Comparison of ENCODE assay signal across 8 cellular contexts in the genomic region with DNA sequence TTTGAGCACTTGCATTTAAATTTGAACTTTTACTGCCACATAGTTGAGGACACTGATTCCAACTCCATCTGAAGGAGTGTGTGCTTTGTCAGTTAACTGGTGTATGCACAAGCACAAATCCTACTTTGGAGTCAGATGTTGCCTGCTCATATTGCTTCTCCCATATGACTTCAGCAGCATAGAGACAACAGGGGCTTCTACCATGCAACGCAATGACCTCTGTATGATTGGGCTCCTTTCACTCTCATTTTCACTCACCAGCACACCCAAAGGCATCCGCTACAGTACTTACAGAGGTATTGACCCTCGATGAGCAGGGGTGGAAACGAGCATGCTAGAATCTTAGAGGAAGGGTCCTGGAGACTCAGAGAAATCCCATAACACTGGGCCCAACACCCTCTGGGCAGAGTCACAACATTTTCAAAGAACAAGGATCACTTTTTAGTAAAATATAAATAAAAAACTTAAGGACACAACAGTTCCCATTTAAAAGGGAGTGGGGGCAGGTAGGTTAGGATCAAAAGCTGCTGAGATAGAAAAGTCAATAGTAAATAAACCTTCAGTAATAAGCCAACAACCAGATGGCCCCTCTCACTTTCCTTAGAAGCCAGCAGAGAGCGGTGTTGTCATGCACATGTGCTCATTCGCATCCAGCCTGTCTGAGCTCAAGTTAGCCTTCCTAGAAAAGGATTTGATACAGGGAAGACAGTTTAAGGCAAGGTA.
DNase-seq lines count a peak whose midpoint lies in the region; ATAC-seq and TF ChIP-seq lines count a peak whose summit lies in the region.

No MANE protein-coding gene starts in this region.

- H3K27ac Mint-ChIP-seq in activated naive CD4-positive, alpha-beta T cell treated with anti-CD3 and anti-CD28 coated beads for 36 hours, result no peak overlapping the region

- CTCF ChIA-PET in activated naive CD4-positive, alpha-beta T cell treated with anti-CD3 and anti-CD28 coated beads for 36 hours (lab: Charles Lee), result no interaction called here

- peak; percentile 14 for DNase-seq in activated naive CD4-positive, alpha-beta T cell treated with anti-CD3 and anti-CD28 coated beads for 36 hours
- no peak for DNase-seq in activated naive CD4-positive, alpha-beta T cell (lab: John Stamatoyannopoulos, UW)
- DNase-seq in NCI-H524 (lab: John Stamatoyannopoulos, UW), result peak; percentile 25 to 76
- peak; percentile 46 to 61 (median 54) for DNase-seq in body of pancreas
- peak; percentile 79 for DNase-seq in iPS-NIHi11 (ENCODE audit: low spot score)
- no peak for DNase-seq in suprapubic skin (ENCODE audit: low spot score in 2 of 2)
- no peak for DNase-seq in T1000 (lab: John Stamatoyannopoulos, UW)

- no peaks in the 10 kb centered on the region for H3K9me3 ChIP-seq in body of pancreas
- no peaks in the 10 kb centered on the region for H3K9me3 ChIP-seq in suprapubic skin

- H3K4me1 ChIP-seq in body of pancreas, result no peaks in the 10 kb centered on the region
- no peaks in the 10 kb centered on the region for H3K4me1 ChIP-seq in suprapubic skin

- intact Hi-C loops in activated naive CD4-positive, alpha-beta T cell treated with anti-CD3 and anti-CD28 coated beads for 36 hours (cut with micrococcal nuclease), result loop anchor here (2.0 to 5.0 kb wide), 2 partner anchors 485 to 851 kb away; no protein-coding TSS in a partner anchor
- intact Hi-C loops in body of pancreas (cut with DNase I), result loop anchor here (10.0 kb wide), 1 partner anchor 1099 kb away; no protein-coding TSS in a partner anchor

- ATAC-seq in HG03442 (IDR thresholded peaks at IDR 0.05; ENCODE audit: unreplicated experiment) (peak; percentile 73), body of pancreas (peak; percentile 68)

- H3K27me3 ChIP-seq in body of pancreas (no peaks in the 10 kb centered on the region), suprapubic skin (no peaks in the 10 kb centered on the region)

- no peak overlapping the region for H3K27ac ChIP-seq in body of pancreas
- no peak overlapping the region for H3K27ac ChIP-seq in suprapubic skin

- no peaks in the 10 kb centered on the region for H3K36me3 Mint-ChIP-seq in activated naive CD4-positive, alpha-beta T cell treated with anti-CD3 and anti-CD28 coated beads for 36 hours (ENCODE audit: low read depth)

- no peak for TF ChIP-seq EP300 in suprapubic skin (IDR thresholded peaks at IDR 0.05)

- H3K4me1 Mint-ChIP-seq in activated naive CD4-positive, alpha-beta T cell treated with anti-CD3 and anti-CD28 coated beads for 36 hours (ENCODE audit: low read depth), result no peaks in the 10 kb centered on the region

- TF ChIP-seq POLR2A in body of pancreas (IDR thresholded peaks at IDR 0.05) (no peak), suprapubic skin (IDR thresholded peaks at IDR 0.05) (no peak)

- no peaks in the 10 kb centered on the region for H3K36me3 ChIP-seq in body of pancreas (replicated peaks in 1 of 2; ENCODE audit: insufficient read depth in 1 of 2, low read depth in 2 of 2)
- H3K36me3 ChIP-seq in suprapubic skin, result no peaks in the 10 kb centered on the region

- no peaks in the 10 kb centered on the region for H3K9me3 Mint-ChIP-seq in activated naive CD4-positive, alpha-beta T cell treated with anti-CD3 and anti-CD28 coated beads for 36 hours

- no peak overlapping the region for H3K4me3 Mint-ChIP-seq in activated naive CD4-positive, alpha-beta T cell treated with anti-CD3 and anti-CD28 coated beads for 36 hours

- TF ChIP-seq CTCF in body of pancreas (IDR thresholded peaks at IDR 0.05) (peak; percentile 31 to 75 (median 64)), suprapubic skin (IDR thresholded peaks at IDR 0.05) (peak; percentile 41 to 51)

- WGBS in body of pancreas, 2 donors, result 22 to 33% methylated on average over 6 of the region's 6 CpGs
- 56% methylated on average over 6 of the region's 6 CpGs for WGBS in suprapubic skin

- H3K4me3 ChIP-seq in body of pancreas, result no peak overlapping the region
- H3K4me3 ChIP-seq in suprapubic skin, result no peak overlapping the region

- peaks cover 8% of the 10 kb centered on the region for H3K27me3 Mint-ChIP-seq in activated naive CD4-positive, alpha-beta T cell treated with anti-CD3 and anti-CD28 coated beads for 36 hours (ENCODE audit: low read depth)

Comparison
In these comparisons a context has a peak if more than half of its experiments do, and no peak if none do; other contexts are left out.
1. DNase-seq: peak in activated naive CD4-positive, alpha-beta T cell treated with anti-CD3 and anti-CD28 coated beads for 36 hours (single experiment), NCI-H524 (2 of 2), body of pancreas (4 of 4) and iPS-NIHi11 (single experiment); none in activated naive CD4-positive, alpha-beta T cell (0 of 4), suprapubic skin (0 of 2) and T1000 (single experiment).